11 cellular contexts compared by ENCODE assay signal in the genomic region with DNA sequence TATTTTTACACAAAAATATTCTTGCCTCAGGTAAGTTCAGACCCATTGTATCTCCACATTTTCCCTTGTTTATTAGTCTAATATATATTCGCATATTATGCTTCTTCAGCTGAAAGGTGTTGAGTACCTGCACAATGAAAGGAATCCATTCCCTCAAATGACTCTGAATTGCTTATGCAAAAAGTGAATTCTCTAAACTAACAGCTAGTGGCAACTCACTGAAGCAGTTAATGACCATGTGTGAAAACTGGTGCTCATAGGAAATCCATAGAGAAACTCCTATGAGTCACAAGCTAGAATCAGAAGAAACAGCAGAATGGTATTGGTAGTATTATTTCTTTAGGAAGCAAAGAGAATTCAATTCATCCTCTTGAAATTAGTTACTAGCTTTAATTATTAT.
"Had no signal": no experiment of that assay in that cellular context is flagged by ENCODE, and none has a peak within 500 bp of the region (broad histone marks: within the 10 kb centered on the region; RNA-seq: fewer than 3 reads in every experiment).

No MANE protein-coding gene starts in this region.

- H3K4me3 ChIP-seq: heart right ventricle, left ventricle myocardium inferior, transverse colon, vagina had no signal

- DNase-seq: activated naive CD8-positive, alpha-beta T cell treated with anti-CD3 and anti-CD28 coated beads for 36 hours; amygdala; effector memory CD8-positive, alpha-beta T cell; heart right ventricle; left ventricle myocardium inferior; natural killer cell; retina; stimulated activated CD4-positive, alpha-beta T cell treated with anti-CD3 and anti-CD28 coated beads, Interleukin-2, amount 100 ng/mL, for 48 hours; stimulated activated naive CD4-positive, alpha-beta T cell treated with Interleukin-2 at 50 U/mL for 16 hours; transverse colon had no signal
